Comparison of ENCODE assay signal across 16 cellular contexts in the genomic region with DNA sequence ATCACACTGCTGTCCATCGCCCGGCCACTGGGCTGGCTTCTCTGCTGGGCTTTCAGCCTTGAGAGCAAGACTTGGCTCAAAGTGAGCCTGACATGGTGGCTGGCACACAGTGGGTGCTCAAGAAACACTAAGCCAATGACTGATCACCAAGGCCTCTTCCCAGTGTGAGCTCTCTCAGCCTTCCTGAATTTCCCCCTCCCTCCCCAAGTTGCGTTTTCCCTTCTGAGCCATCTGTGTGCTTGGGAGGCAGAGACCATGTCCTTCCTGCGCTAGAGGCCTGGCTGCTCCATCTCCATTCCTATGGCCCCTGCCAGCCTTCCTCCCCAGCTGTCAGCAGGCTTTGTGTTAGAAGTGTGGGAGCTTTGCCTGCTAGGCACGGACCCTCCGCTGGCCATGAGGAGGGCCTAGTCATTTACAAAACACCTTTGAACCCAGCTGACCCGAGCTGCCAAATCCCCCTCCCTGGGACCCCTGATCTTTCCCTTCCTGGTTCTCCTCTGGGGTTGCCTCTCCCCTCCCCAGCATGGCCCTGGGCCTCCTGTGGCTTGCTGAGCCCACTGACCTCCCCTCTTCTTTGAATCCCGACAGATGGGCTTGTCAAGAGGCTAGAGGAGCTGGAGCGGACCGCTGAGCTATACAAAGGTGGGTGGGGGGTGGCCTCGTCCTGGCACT. TPM values are rescaled to one million over a fixed set of nuclear protein-coding genes. Genes with fewer than 3 reads are reported as not detected.
DNase-seq lines count a peak whose midpoint lies in the region; ATAC-seq and TF ChIP-seq lines count a peak whose summit lies in the region.
"Had no signal": no experiment of that assay in that cellular context is flagged by ENCODE, and none has a peak within 500 bp of the region (broad histone marks: within the 10 kb centered on the region; RNA-seq: fewer than 3 reads in every experiment).

No MANE protein-coding gene starts in this region.

- peak overlapping the region; percentile 9 for H3K9ac ChIP-seq in neuronal stem cell (ENCODE audit: low read depth, low read length, poor library complexity)

- DNase-seq in ascending aorta (ENCODE audit: low spot score in 2 of 2) (no peak), neuronal stem cell (ENCODE audit: low spot score) (no peak), thyroid gland (no peak), DMS79 (lab: John Stamatoyannopoulos, UW) (no peak)
- no peak for DNase-seq in CD8-positive, alpha-beta memory T cell
- DNase-seq: activated B cell treated with CpG ODN at 0.5 μM for 24 hours; activated naive CD4-positive, alpha-beta T cell treated with anti-CD3 and anti-CD28 coated beads for 36 hours; DMS79 treated with DMSO at 0.1 percent for 48 hours; NCI-H187 treated with DMSO at 0.1 percent for 48 hours; NCI-H510A treated with DMSO at 0.1 percent for 48 hours; OCI-M1; stimulated activated CD4-positive, alpha-beta T cell treated with anti-CD3 and anti-CD28 coated beads, Interleukin-4, amount 100 ng/mL, for 24 hours had no signal

- CTCF ChIA-PET in CD8-positive, alpha-beta memory T cell (lab: Charles Lee): interaction anchor here (1.2 to 2.9 kb wide), 2 partner anchors 13 to 18 kb away, joined by 3 to 13 read pairs; partner anchors contain the start of gene PICK1

- H2BK12ac ChIP-seq in neuronal stem cell (ENCODE audit: low read length): no peak overlapping the region

- H3K4me3 ChIP-seq in ascending aorta (no peak overlapping the region), gastroesophageal sphincter (no peak overlapping the region), neuronal stem cell (ENCODE audit: low read length in 2 of 2) (no peak overlapping the region), thyroid gland (replicated peaks in 1 of 3) (no peak overlapping the region)
- no peak overlapping the region for H3K4me3 ChIP-seq in CD8-positive, alpha-beta memory T cell (ENCODE audit: low read length)
- H3K4me3 ChIP-seq: breast epithelium had no signal

- H3K27ac ChIP-seq in ascending aorta: peak overlapping the region; percentile 94 to 97
- peak overlapping the region; percentile 22 to 92 (median 82) for H3K27ac ChIP-seq in gastroesophageal sphincter
- H3K27ac ChIP-seq in neuronal stem cell (replicated peaks; ENCODE audit: low read length): peak overlapping the region; percentile 17
- peak overlapping the region in 2 of 3 donors; percentile 18 to 53 for H3K27ac ChIP-seq in thyroid gland
- H3K27ac ChIP-seq in CD8-positive, alpha-beta memory T cell (ENCODE audit: low read depth, low read length): no peak overlapping the region

- no peak overlapping the region for H3K4ac ChIP-seq in neuronal stem cell (ENCODE audit: low read length)

- no peak overlapping the region for H3K27ac Mint-ChIP-seq in CD8-positive, alpha-beta memory T cell
- H3K27ac Mint-ChIP-seq: activated B cell treated with CpG ODN at 0.5 μM for 24 hours; activated naive CD4-positive, alpha-beta T cell treated with anti-CD3 and anti-CD28 coated beads for 36 hours had no signal

- peak overlapping the region; percentile 84 for H3K14ac ChIP-seq in neuronal stem cell (ENCODE audit: low read length)

- H3K9me3 ChIP-seq in ascending aorta (no peaks in the 10 kb centered on the region), gastroesophageal sphincter (no peaks in the 10 kb centered on the region), neuronal stem cell (replicated peaks in 1 of 2; ENCODE audit: control insufficient read depth in 2 of 2, insufficient read depth in 1 of 2, low read depth in 1 of 2, low read length in 2 of 2) (no peaks in the 10 kb centered on the region), thyroid gland (no peaks in the 10 kb centered on the region)
- no peaks in the 10 kb centered on the region for H3K9me3 ChIP-seq in CD8-positive, alpha-beta memory T cell (ENCODE audit: low read length)
- H3K9me3 ChIP-seq: breast epithelium had no signal

- H2AFZ ChIP-seq in neuronal stem cell (ENCODE audit: low read length): no peak overlapping the region

- H3K4me1 ChIP-seq in ascending aorta (peaks cover 32 to 48% of the 10 kb centered on the region in 2 donors), gastroesophageal sphincter (peaks cover 0 to 47% (median 18%) of the 10 kb centered on the region in 3 donors), neuronal stem cell (ENCODE audit: control insufficient read depth in 2 of 2, insufficient read depth in 1 of 2, low read depth in 1 of 2, low read length in 2 of 2) (peaks cover 8 to 16% of the 10 kb centered on the region in 2 donors), thyroid gland (no peaks in the 10 kb centered on the region)
- no peaks in the 10 kb centered on the region for H3K4me1 ChIP-seq in CD8-positive, alpha-beta memory T cell (ENCODE audit: insufficient read depth, low read length)
- H3K4me1 ChIP-seq: breast epithelium had no signal

- H3K36me3 ChIP-seq in ascending aorta (peaks cover 43 to 44% of the 10 kb centered on the region in 2 donors), gastroesophageal sphincter (peaks cover 0 to 98% of the 10 kb centered on the region in 2 donors), neuronal stem cell (replicated peaks in 1 of 2; ENCODE audit: control insufficient read depth in 2 of 2, insufficient read depth in 2 of 2, low read length in 2 of 2) (peaks cover 22 to 52% of the 10 kb centered on the region in 2 donors), thyroid gland (peaks cover 75 to 76% of the 10 kb centered on the region in 2 donors)
- H3K36me3 ChIP-seq in CD8-positive, alpha-beta memory T cell (ENCODE audit: insufficient read depth, low read length): peaks cover 11% of the 10 kb centered on the region

- TF ChIP-seq EP300 in gastroesophageal sphincter (IDR thresholded peaks at IDR 0.05): no peak

- H2BK15ac ChIP-seq in neuronal stem cell (ENCODE audit: low read length): no peak overlapping the region

- peaks cover 8 to 76% (median 8%) of the 10 kb centered on the region in 3 donors for H3K36me3 Mint-ChIP-seq in CD8-positive, alpha-beta memory T cell

- 62% methylated on average over 2 to 5 of the region's 11 CpGs for WGBS in gastroesophageal sphincter (ENCODE audit: low coverage in 1 of 2), 2 donors
- WGBS in neuronal stem cell (ENCODE audit: extremely low coverage in 2 of 2, insufficient read length in 2 of 2, insufficient replicate concordance in 1 of 2), 2 donors: no CpG with 5 or more reads among the region's 11 CpGs
- WGBS in thyroid gland, 2 donors: 90 to 95% methylated on average over 11 of the region's 11 CpGs

- H2AK5ac ChIP-seq in neuronal stem cell (ENCODE audit: low read depth, low read length): peak overlapping the region; percentile 37

- TF ChIP-seq CTCF in ascending aorta (IDR thresholded peaks at IDR 0.05): no peak
- no peak for TF ChIP-seq CTCF in gastroesophageal sphincter (IDR thresholded peaks at IDR 0.05)
- no peak for TF ChIP-seq CTCF in thyroid gland (IDR thresholded peaks at IDR 0.05)

- H3K4me1 Mint-ChIP-seq in CD8-positive, alpha-beta memory T cell: no peaks in the 10 kb centered on the region
- H3K4me1 Mint-ChIP-seq: activated B cell treated with CpG ODN at 0.5 μM for 24 hours had no signal

- ATAC-seq in gastroesophageal sphincter: no peak
- no peak for ATAC-seq in HG03025 (IDR thresholded peaks at IDR 0.05; ENCODE audit: low FRiP score, unreplicated experiment)
- ATAC-seq in GM21423 (IDR thresholded peaks at IDR 0.05; ENCODE audit: unreplicated experiment): no peak

- intact Hi-C loops in ascending aorta (cut with DNase I) (no loop called here), thyroid gland (cut with DNase I) (no loop called here)

- peak overlapping the region; percentile 32 for H2BK5ac ChIP-seq in neuronal stem cell (ENCODE audit: low read length)

- POLR2A ChIA-PET in CD8-positive, alpha-beta memory T cell (lab: Charles Lee): interaction anchor here (0.6 kb wide), 1 partner anchor 359 kb away, joined by 4 read pairs; no protein-coding TSS in a partner anchor

- no peak overlapping the region for H3K4me2 ChIP-seq in neuronal stem cell (ENCODE audit: insufficient read depth, low read length, poor library complexity, severe bottlenecking)

- H3K18ac ChIP-seq in neuronal stem cell (ENCODE audit: low read length): peak overlapping the region; percentile 77

- TF ChIP-seq POLR2A in gastroesophageal sphincter (IDR thresholded peaks at IDR 0.05) (no peak), thyroid gland (IDR thresholded peaks at IDR 0.05) (no peak)

- no peaks in the 10 kb centered on the region for H3K27me3 Mint-ChIP-seq in CD8-positive, alpha-beta memory T cell
- H3K27me3 Mint-ChIP-seq: activated B cell treated with CpG ODN at 0.5 μM for 24 hours had no signal

- H3K23ac ChIP-seq in neuronal stem cell (ENCODE audit: low read depth, low read length, poor library complexity): no peak overlapping the region

- no peaks in the 10 kb centered on the region for H3K27me3 ChIP-seq in ascending aorta
- no peaks in the 10 kb centered on the region for H3K27me3 ChIP-seq in gastroesophageal sphincter
- H3K27me3 ChIP-seq in neuronal stem cell (ENCODE audit: control insufficient read depth in 3 of 3, insufficient read depth in 3 of 3, low read depth in 1 of 3, low read length in 3 of 3): no peaks in the 10 kb centered on the region
- no peaks in the 10 kb centered on the region for H3K27me3 ChIP-seq in thyroid gland
- H3K27me3 ChIP-seq in CD8-positive, alpha-beta memory T cell (ENCODE audit: insufficient read depth, low read length, poor library complexity, severe bottlenecking): no peaks in the 10 kb centered on the region
- H3K27me3 ChIP-seq: breast epithelium had no signal

- peaks cover 1% of the 10 kb centered on the region for H3K79me1 ChIP-seq in neuronal stem cell (ENCODE audit: low read depth, low read length)

- H4K8ac ChIP-seq in neuronal stem cell (ENCODE audit: low read depth, low read length): no peak overlapping the region

- no peak overlapping the region for H4K91ac ChIP-seq in neuronal stem cell (ENCODE audit: low read depth, low read length, poor library complexity)

- no peak overlapping the region for H2BK120ac ChIP-seq in neuronal stem cell (ENCODE audit: low read depth, low read length)

- H3K9me3 Mint-ChIP-seq in CD8-positive, alpha-beta memory T cell: no peaks in the 10 kb centered on the region
- H3K9me3 Mint-ChIP-seq: activated B cell treated with CpG ODN at 0.5 μM for 24 hours; activated naive CD4-positive, alpha-beta T cell treated with anti-CD3 and anti-CD28 coated beads for 36 hours had no signal

- no peak overlapping the region for H3K4me3 Mint-ChIP-seq in CD8-positive, alpha-beta memory T cell
- H3K4me3 Mint-ChIP-seq: activated B cell treated with CpG ODN at 0.5 μM for 24 hours; activated naive CD4-positive, alpha-beta T cell treated with anti-CD3 and anti-CD28 coated beads for 36 hours had no signal

RNA-seq across cellular contexts. Expression of gene PICK1, which starts 13.2 kb away (rescaled TPM):
- total RNA-seq in ascending aorta: 88.1 TPM
- total RNA-seq in gastroesophageal sphincter: 10 to 100 TPM; 20.3 to 35.3 (median 25.7) TPM
- 8.4 TPM for polyA plus RNA-seq in neuronal stem cell (2013, experiment 1 of 2)
- 8.2 TPM for polyA plus RNA-seq in neuronal stem cell (2013, experiment 2 of 2)
- total RNA-seq in thyroid gland: 10 to 100 TPM; 52.2 to 81.4 (median 57.5) TPM
- 10 to 100 TPM; 21.0 to 22.5 TPM for total RNA-seq in CD8-positive, alpha-beta memory T cell
- 9.4 TPM for polyA plus RNA-seq in CD8-positive, alpha-beta memory T cell

RNA-seq across cellular contexts. Expression of gene SLC16A8, which starts 13.6 kb away (rescaled TPM):
- total RNA-seq in ascending aorta (not detected), gastroesophageal sphincter (not detected), thyroid gland (1 to 10 TPM in 1 of 4 donors, under 1 TPM in 1, not detected in 2; 0.88 to 1.0 TPM)
- polyA plus RNA-seq in neuronal stem cell (2013, experiment 1 of 2): 1.3 TPM
- 0.91 TPM for polyA plus RNA-seq in neuronal stem cell (2013, experiment 2 of 2)
- under 1 TPM in 1 of 2 experiments, not detected in 1; 0.35 TPM for total RNA-seq in CD8-positive, alpha-beta memory T cell
- polyA plus RNA-seq in CD8-positive, alpha-beta memory T cell: not detected
- total RNA-seq: activated B cell treated with CpG ODN at 0.5 μM for 24 hours; activated naive CD4-positive, alpha-beta T cell treated with anti-CD3 and anti-CD28 coated beads for 36 hours had no signal

RNA-seq across cellular contexts. Expression of gene BAIAP2L2, which starts 40.1 kb away (rescaled TPM):
- not detected for total RNA-seq in ascending aorta
- total RNA-seq in gastroesophageal sphincter: under 1 TPM in 1 of 4 donors, not detected in 3; 0.58 TPM
- polyA plus RNA-seq in neuronal stem cell (2013, experiment 1 of 2): 4.8 TPM
- 4.5 TPM for polyA plus RNA-seq in neuronal stem cell (2013, experiment 2 of 2)
- total RNA-seq in thyroid gland: 1 to 10 TPM in 2 of 4 donors, under 1 TPM in 2; 0.50 to 1.7 (median 1.1) TPM
- under 1 TPM; 0.53 to 0.58 TPM for total RNA-seq in CD8-positive, alpha-beta memory T cell
- polyA plus RNA-seq in CD8-positive, alpha-beta memory T cell: not detected
